13 cellular contexts compared by ENCODE assay signal in the genomic region with DNA sequence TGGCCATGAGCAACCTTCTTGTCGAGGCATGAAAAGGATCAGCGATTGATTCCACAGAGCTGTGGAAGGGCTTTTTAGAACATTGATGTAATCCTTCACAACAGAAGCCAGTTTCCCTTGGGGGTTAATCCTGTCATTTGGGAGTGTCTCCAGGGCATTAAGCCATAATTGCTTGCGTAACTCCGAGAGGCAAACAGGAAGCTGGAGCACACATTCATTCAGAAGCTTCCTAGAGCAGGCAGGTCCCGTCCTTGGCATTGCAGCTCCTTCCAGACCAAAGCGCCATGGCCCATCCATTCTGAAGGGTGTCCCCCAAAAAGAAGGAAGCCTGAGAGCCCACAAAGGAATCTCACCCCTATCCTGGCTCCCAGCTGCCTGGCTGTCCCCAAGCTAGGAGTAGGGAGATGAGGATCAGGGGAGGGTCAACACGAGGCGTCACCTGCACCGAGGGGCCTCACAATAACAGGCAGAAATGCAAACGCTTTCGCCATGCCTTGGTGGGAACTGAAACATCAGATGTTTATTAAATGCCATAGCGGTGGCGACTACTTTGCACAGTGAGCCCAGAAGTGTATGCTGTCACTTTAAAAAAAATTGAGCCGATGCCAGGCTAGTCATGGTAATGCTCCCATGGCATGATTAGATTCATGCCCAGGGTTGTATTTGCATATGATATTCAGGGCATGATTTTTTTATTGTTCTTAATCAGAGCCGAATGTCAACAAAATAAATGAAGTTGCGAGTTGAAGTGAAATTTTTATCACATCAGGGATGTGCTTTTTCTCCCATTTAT.
A peak's percentile ranks its signal among the peaks of the same experiment; 100 is the strongest.
DNase-seq lines count a peak whose midpoint lies in the region; ATAC-seq and TF ChIP-seq lines count a peak whose summit lies in the region.
"Had no signal": no experiment of that assay in that cellular context is flagged by ENCODE, and none has a peak within 500 bp of the region (broad histone marks: within the 10 kb centered on the region; RNA-seq: fewer than 3 reads in every experiment).

No MANE protein-coding gene starts in this region.

- TF ChIP-seq CTCF in upper lobe of right lung (IDR thresholded peaks at IDR 0.05), result no peak

- H3K4me3 ChIP-seq in upper lobe of right lung, result no peak overlapping the region
- H3K4me3 ChIP-seq: GM12878 had no signal

- H3K4me1 ChIP-seq in upper lobe of right lung, result peaks cover 10% of the 10 kb centered on the region
- H3K4me1 ChIP-seq: BE2C had no signal

- H3K9me3 ChIP-seq in upper lobe of right lung, result no peaks in the 10 kb centered on the region
- H3K9me3 ChIP-seq: BE2C had no signal

- no peaks in the 10 kb centered on the region for H3K27me3 ChIP-seq in upper lobe of right lung
- H3K27me3 ChIP-seq: BE2C had no signal

- DNase-seq in SIG-M5 treated with dmso at 0.1 percent for 504 hours (lab: John Stamatoyannopoulos, UW; ENCODE audit: unreplicated experiment) (peak; percentile 3), SIG-M5 (lab: John Stamatoyannopoulos, UW) (no peak), NCI-H82 treated with DMSO at 0.1 percent for 48 hours (lab: John Stamatoyannopoulos, UW; ENCODE audit: unreplicated experiment) (peak; percentile 94), left ventricle myocardium superior (no peak), upper lobe of right lung (no peak), putamen (ENCODE audit: low spot score) (no peak), UCSD-AML1 (lab: John Stamatoyannopoulos, UW; ENCODE audit: unreplicated experiment) (no peak), T-helper 2 cell (no peak)
- DNase-seq: activated B cell treated with CpG ODN at 0.5 μM for 24 hours; activated naive CD4-positive, alpha-beta T cell; BE2C; effector CD8-positive, alpha-beta T cell had no signal

- H3K27ac ChIP-seq in upper lobe of right lung, result no peak overlapping the region

- intact Hi-C loops in left ventricle myocardium superior (cut with micrococcal nuclease) (no loop called here), upper lobe of right lung (cut with DNase I) (no loop called here)

- peak; percentile 76 for ATAC-seq in left ventricle myocardium superior
- peak; percentile 89 for ATAC-seq in upper lobe of right lung
- ATAC-seq: GM12878 had no signal

- H3K36me3 ChIP-seq in upper lobe of right lung, result no peaks in the 10 kb centered on the region
- H3K36me3 ChIP-seq: BE2C had no signal

Comparison
In these comparisons a context has a peak if more than half of its experiments do, and no peak if none do; other contexts are left out.
1. DNase-seq: peak in SIG-M5 treated with dmso at 0.1 percent for 504 hours (single experiment) and NCI-H82 treated with DMSO at 0.1 percent for 48 hours (single experiment); none in SIG-M5 (single experiment), left ventricle myocardium superior (single experiment), upper lobe of right lung (single experiment), putamen (single experiment), UCSD-AML1 (single experiment) and T-helper 2 cell (0 of 5).